In genomic region chr1:57826535-57826934, GRCh38 we compare ENCODE assay signal across 3 cellular contexts.
TF ChIP-seq lines count a peak whose summit lies in the region.

No MANE protein-coding gene starts in this region.

TF ChIP-seq in SK-N-SH, 30 proteins besides CTCF, POLR2A, EP300 and RAD21 (continued from another document):
- TF ChIP-seq, protein P1, sequence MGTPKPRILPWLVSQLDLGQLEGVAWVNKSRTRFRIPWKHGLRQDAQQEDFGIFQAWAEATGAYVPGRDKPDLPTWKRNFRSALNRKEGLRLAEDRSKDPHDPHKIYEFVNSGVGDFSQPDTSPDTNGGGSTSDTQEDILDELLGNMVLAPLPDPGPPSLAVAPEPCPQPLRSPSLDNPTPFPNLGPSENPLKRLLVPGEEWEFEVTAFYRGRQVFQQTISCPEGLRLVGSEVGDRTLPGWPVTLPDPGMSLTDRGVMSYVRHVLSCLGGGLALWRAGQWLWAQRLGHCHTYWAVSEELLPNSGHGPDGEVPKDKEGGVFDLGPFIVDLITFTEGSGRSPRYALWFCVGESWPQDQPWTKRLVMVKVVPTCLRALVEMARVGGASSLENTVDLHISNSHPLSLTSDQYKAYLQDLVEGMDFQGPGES (IDR thresholded peaks at IDR 0.05; ENCODE audit: low read depth, low read length) = no peak
TF ChIP-seq in SK-N-SH: peak in this region for 1.

TF ChIP-seq in SK-N-SH treated with all-trans-retinoic acid at 6 μM for 48 hours, 23 proteins besides CTCF, POLR2A, EP300 and RAD21 (continued from another document):
- TF ChIP-seq, protein P2, sequence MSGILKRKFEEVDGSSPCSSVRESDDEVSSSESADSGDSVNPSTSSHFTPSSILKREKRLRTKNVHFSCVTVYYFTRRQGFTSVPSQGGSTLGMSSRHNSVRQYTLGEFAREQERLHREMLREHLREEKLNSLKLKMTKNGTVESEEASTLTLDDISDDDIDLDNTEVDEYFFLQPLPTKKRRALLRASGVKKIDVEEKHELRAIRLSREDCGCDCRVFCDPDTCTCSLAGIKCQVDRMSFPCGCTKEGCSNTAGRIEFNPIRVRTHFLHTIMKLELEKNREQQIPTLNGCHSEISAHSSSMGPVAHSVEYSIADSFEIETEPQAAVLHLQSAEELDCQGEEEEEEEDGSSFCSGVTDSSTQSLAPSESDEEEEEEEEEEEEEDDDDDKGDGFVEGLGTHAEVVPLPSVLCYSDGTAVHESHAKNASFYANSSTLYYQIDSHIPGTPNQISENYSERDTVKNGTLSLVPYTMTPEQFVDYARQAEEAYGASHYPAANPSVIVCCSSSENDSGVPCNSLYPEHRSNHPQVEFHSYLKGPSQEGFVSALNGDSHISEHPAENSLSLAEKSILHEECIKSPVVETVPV (CRISPR knock-in tag; IDR thresholded peaks at IDR 0.05) = no peak
- TF ChIP-seq ESRRG (CRISPR knock-in tag; IDR thresholded peaks at IDR 0.05) = no peak
- no peak for TF ChIP-seq ARNTL (CRISPR knock-in tag; IDR thresholded peaks at IDR 0.05; ENCODE audit: borderline replicate concordance, low read depth)
- no peak for TF ChIP-seq TCF4 (CRISPR knock-in tag; IDR thresholded peaks at IDR 0.05; ENCODE audit: borderline replicate concordance)
- TF ChIP-seq ISL1 (CRISPR knock-in tag; IDR thresholded peaks at IDR 0.05) = no peak
- TF ChIP-seq, protein P3, sequence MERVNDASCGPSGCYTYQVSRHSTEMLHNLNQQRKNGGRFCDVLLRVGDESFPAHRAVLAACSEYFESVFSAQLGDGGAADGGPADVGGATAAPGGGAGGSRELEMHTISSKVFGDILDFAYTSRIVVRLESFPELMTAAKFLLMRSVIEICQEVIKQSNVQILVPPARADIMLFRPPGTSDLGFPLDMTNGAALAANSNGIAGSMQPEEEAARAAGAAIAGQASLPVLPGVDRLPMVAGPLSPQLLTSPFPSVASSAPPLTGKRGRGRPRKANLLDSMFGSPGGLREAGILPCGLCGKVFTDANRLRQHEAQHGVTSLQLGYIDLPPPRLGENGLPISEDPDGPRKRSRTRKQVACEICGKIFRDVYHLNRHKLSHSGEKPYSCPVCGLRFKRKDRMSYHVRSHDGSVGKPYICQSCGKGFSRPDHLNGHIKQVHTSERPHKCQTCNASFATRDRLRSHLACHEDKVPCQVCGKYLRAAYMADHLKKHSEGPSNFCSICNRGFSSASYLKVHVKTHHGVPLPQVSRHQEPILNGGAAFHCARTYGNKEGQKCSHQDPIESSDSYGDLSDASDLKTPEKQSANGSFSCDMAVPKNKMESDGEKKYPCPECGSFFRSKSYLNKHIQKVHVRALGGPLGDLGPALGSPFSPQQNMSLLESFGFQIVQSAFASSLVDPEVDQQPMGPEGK (CRISPR knock-in tag; IDR thresholded peaks at IDR 0.05; ENCODE audit: borderline replicate concordance) = no peak
- no peak for TF ChIP-seq TOX (CRISPR knock-in tag; IDR thresholded peaks at IDR 0.05; ENCODE audit: borderline replicate concordance)
- no peak for TF ChIP-seq PPARA (CRISPR knock-in tag; IDR thresholded peaks at IDR 0.05; ENCODE audit: borderline replicate concordance)
- TF ChIP-seq ZFP3 (CRISPR knock-in tag; IDR thresholded peaks at IDR 0.05) = no peak
- TF ChIP-seq SNAI2 (CRISPR knock-in tag; IDR thresholded peaks at IDR 0.05) = no peak
- TF ChIP-seq, protein P4, sequence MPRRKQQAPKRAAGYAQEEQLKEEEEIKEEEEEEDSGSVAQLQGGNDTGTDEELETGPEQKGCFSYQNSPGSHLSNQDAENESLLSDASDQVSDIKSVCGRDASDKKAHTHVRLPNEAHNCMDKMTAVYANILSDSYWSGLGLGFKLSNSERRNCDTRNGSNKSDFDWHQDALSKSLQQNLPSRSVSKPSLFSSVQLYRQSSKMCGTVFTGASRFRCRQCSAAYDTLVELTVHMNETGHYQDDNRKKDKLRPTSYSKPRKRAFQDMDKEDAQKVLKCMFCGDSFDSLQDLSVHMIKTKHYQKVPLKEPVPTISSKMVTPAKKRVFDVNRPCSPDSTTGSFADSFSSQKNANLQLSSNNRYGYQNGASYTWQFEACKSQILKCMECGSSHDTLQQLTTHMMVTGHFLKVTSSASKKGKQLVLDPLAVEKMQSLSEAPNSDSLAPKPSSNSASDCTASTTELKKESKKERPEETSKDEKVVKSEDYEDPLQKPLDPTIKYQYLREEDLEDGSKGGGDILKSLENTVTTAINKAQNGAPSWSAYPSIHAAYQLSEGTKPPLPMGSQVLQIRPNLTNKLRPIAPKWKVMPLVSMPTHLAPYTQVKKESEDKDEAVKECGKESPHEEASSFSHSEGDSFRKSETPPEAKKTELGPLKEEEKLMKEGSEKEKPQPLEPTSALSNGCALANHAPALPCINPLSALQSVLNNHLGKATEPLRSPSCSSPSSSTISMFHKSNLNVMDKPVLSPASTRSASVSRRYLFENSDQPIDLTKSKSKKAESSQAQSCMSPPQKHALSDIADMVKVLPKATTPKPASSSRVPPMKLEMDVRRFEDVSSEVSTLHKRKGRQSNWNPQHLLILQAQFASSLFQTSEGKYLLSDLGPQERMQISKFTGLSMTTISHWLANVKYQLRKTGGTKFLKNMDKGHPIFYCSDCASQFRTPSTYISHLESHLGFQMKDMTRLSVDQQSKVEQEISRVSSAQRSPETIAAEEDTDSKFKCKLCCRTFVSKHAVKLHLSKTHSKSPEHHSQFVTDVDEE (CRISPR knock-in tag; IDR thresholded peaks at IDR 0.05) = no peak
- TF ChIP-seq OSR1 (CRISPR knock-in tag; IDR thresholded peaks at IDR 0.05) = no peak
- TF ChIP-seq ZFP30 (CRISPR knock-in tag; IDR thresholded peaks at IDR 0.05) = no peak
- TF ChIP-seq GLIS3 (CRISPR knock-in tag; IDR thresholded peaks at IDR 0.05) = no peak
- no peak for TF ChIP-seq CREB5 (CRISPR knock-in tag; IDR thresholded peaks at IDR 0.05; ENCODE audit: low read depth)

TF ChIP-seq in neural cell, 6 proteins besides CTCF, POLR2A, EP300 and RAD21 (continued from another document):
- TF ChIP-seq, protein P5, sequence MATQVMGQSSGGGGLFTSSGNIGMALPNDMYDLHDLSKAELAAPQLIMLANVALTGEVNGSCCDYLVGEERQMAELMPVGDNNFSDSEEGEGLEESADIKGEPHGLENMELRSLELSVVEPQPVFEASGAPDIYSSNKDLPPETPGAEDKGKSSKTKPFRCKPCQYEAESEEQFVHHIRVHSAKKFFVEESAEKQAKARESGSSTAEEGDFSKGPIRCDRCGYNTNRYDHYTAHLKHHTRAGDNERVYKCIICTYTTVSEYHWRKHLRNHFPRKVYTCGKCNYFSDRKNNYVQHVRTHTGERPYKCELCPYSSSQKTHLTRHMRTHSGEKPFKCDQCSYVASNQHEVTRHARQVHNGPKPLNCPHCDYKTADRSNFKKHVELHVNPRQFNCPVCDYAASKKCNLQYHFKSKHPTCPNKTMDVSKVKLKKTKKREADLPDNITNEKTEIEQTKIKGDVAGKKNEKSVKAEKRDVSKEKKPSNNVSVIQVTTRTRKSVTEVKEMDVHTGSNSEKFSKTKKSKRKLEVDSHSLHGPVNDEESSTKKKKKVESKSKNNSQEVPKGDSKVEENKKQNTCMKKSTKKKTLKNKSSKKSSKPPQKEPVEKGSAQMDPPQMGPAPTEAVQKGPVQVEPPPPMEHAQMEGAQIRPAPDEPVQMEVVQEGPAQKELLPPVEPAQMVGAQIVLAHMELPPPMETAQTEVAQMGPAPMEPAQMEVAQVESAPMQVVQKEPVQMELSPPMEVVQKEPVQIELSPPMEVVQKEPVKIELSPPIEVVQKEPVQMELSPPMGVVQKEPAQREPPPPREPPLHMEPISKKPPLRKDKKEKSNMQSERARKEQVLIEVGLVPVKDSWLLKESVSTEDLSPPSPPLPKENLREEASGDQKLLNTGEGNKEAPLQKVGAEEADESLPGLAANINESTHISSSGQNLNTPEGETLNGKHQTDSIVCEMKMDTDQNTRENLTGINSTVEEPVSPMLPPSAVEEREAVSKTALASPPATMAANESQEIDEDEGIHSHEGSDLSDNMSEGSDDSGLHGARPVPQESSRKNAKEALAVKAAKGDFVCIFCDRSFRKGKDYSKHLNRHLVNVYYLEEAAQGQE (IDR thresholded peaks at IDR 0.05; ENCODE audit: borderline replicate concordance) = no peak
